In the genomic region with DNA sequence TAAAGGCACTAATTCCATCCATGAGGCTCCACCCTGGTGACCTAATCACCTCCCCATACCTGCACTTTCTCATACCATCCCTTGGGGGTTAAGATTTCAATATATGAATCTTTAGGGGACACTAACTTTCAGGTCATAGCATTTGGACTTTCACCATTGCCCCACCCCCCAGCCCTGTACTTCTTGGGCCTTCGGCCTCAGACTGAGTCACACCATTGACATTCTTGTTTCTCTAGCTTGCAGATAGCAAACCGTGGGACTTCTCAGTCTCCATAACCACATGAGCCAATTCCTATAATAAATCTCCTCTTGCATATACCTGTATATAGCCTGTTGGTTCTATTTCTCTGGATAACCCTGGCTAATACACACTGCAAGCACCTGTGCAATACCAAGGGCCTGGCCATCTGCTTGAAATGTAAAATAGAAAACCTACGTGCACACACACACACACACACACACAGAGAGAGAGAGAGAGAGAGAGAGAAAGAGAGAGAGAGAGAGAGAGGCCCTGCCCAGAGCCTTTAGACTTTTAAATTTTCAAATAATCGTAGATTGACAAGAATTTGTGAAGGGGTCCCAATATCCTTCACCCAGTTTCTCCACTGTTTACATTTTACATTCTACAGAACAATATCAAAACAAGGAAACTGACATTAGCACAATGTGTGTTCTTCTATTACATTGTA, we compare ENCODE assay signal across 16 cellular contexts. TPM values are rescaled to one million over a fixed set of nuclear protein-coding genes. Genes with fewer than 3 reads are reported as not detected.
DNase-seq lines count a peak whose midpoint lies in the region; TF ChIP-seq lines count a peak whose summit lies in the region.
"Had no signal": no experiment of that assay in that cellular context is flagged by ENCODE, and none has a peak within 500 bp of the region (broad histone marks: within the 10 kb centered on the region; RNA-seq: fewer than 3 reads in every experiment).

No MANE protein-coding gene starts in this region.

- peaks cover 17% of the 10 kb centered on the region for H3K27me3 Mint-ChIP-seq in activated CD4-positive, alpha-beta memory T cell treated with anti-CD3 and anti-CD28 coated beads, Interleukin-2, amount 10 ng/mL, durations not matched to agents 7 days and 5 days
- H3K27me3 Mint-ChIP-seq in activated CD4-positive, alpha-beta memory T cell treated with anti-CD3 and anti-CD28 coated beads for 36 hours, result peaks cover 9% of the 10 kb centered on the region
- H3K27me3 Mint-ChIP-seq in activated CD4-positive, alpha-beta T cell treated with anti-CD3 and anti-CD28 coated beads, Interleukin-2, amount 10 ng/mL, durations not matched to agents 24 days and 14 days, result peaks cover 21% of the 10 kb centered on the region

- H3K4me1 ChIP-seq in adipocyte (ENCODE audit: control insufficient read depth, insufficient read depth, low read length), result peaks cover 8% of the 10 kb centered on the region

- peaks cover 6% of the 10 kb centered on the region for H3K27me3 ChIP-seq in adipocyte (replicated peaks; ENCODE audit: control insufficient read depth, insufficient read depth, low read length)

- no peak overlapping the region for H3K27ac Mint-ChIP-seq in activated CD4-positive, alpha-beta memory T cell treated with anti-CD3 and anti-CD28 coated beads, Interleukin-2, amount 10 ng/mL, durations not matched to agents 7 days and 5 days
- H3K27ac Mint-ChIP-seq in activated CD4-positive, alpha-beta memory T cell treated with anti-CD3 and anti-CD28 coated beads for 36 hours, result no peak overlapping the region
- no peak overlapping the region for H3K27ac Mint-ChIP-seq in activated CD4-positive, alpha-beta T cell treated with anti-CD3 and anti-CD28 coated beads, Interleukin-2, amount 10 ng/mL, durations not matched to agents 24 days and 14 days
- H3K27ac Mint-ChIP-seq: activated naive CD8-positive, alpha-beta T cell treated with anti-CD3 and anti-CD28 coated beads, Interleukin-2, amount 10 ng/mL, durations not matched to agents 7 days and 5 days had no signal

- intact Hi-C loops in activated CD4-positive, alpha-beta memory T cell treated with anti-CD3 and anti-CD28 coated beads for 36 hours (cut with micrococcal nuclease), result no loop called here
- intact Hi-C loops in activated CD4-positive, alpha-beta T cell treated with anti-CD3 and anti-CD28 coated beads, Interleukin-2, amount 10 ng/mL, durations not matched to agents 24 days and 14 days (cut with micrococcal nuclease), result no loop called here

- CTCF ChIA-PET in activated CD4-positive, alpha-beta memory T cell treated with anti-CD3 and anti-CD28 coated beads, Interleukin-2, amount 10 ng/mL, durations not matched to agents 7 days and 5 days (lab: Charles Lee), result no interaction called here
- CTCF ChIA-PET in activated CD4-positive, alpha-beta memory T cell treated with anti-CD3 and anti-CD28 coated beads for 36 hours (lab: Charles Lee), result interaction anchor here (0.7 kb wide), 1 partner anchor 831 kb away, joined by 4 read pairs; no protein-coding TSS in a partner anchor

- H3K4me3 ChIP-seq in adipocyte (ENCODE audit: low read length) (no peak overlapping the region), fibroblast of villous mesenchyme (ENCODE audit: low read depth, low read length) (no peak overlapping the region)

- no peaks in the 10 kb centered on the region for H3K9me3 ChIP-seq in adipocyte (ENCODE audit: control insufficient read depth, low read length)

- H3K9ac ChIP-seq in adipocyte (ENCODE audit: low read length), result no peak overlapping the region

- peak; percentile 4 for DNase-seq in activated CD4-positive, alpha-beta memory T cell treated with anti-CD3 and anti-CD28 coated beads, Interleukin-2, amount 10 ng/mL, durations not matched to agents 7 days and 5 days
- no peak for DNase-seq in activated CD4-positive, alpha-beta memory T cell treated with anti-CD3 and anti-CD28 coated beads for 36 hours
- DNase-seq in adipocyte (ENCODE audit: low read depth) (peak; percentile 39), fibroblast of villous mesenchyme (ENCODE audit: low read depth) (peak; percentile 79), stromal cell of bone marrow (ENCODE audit: low read depth) (peak; percentile 44), KG1 (lab: John Stamatoyannopoulos, UW) (no peak), OCI-M1 (lab: John Stamatoyannopoulos, UW) (no peak)
- no peak for DNase-seq in activated CD4-positive, alpha-beta T cell treated with anti-CD3 and anti-CD28 coated beads, Interleukin-2, amount 10 ng/mL, durations not matched to agents 24 days and 14 days
- DNase-seq: 8988T; activated naive CD8-positive, alpha-beta T cell treated with anti-CD3 and anti-CD28 coated beads, Interleukin-2, amount 10 ng/mL, durations not matched to agents 7 days and 5 days; glutamatergic neuron had no signal

- H3K4me3 Mint-ChIP-seq in activated CD4-positive, alpha-beta memory T cell treated with anti-CD3 and anti-CD28 coated beads, Interleukin-2, amount 10 ng/mL, durations not matched to agents 7 days and 5 days, result no peak overlapping the region
- no peak overlapping the region for H3K4me3 Mint-ChIP-seq in activated CD4-positive, alpha-beta memory T cell treated with anti-CD3 and anti-CD28 coated beads for 36 hours
- no peak overlapping the region for H3K4me3 Mint-ChIP-seq in activated CD4-positive, alpha-beta T cell treated with anti-CD3 and anti-CD28 coated beads, Interleukin-2, amount 10 ng/mL, durations not matched to agents 24 days and 14 days
- H3K4me3 Mint-ChIP-seq: activated naive CD8-positive, alpha-beta T cell treated with anti-CD3 and anti-CD28 coated beads, Interleukin-2, amount 10 ng/mL, durations not matched to agents 7 days and 5 days; neural crest cell had no signal

- H3K4me1 Mint-ChIP-seq in activated CD4-positive, alpha-beta memory T cell treated with anti-CD3 and anti-CD28 coated beads, Interleukin-2, amount 10 ng/mL, durations not matched to agents 7 days and 5 days, result no peaks in the 10 kb centered on the region
- peaks cover 5% of the 10 kb centered on the region for H3K4me1 Mint-ChIP-seq in activated CD4-positive, alpha-beta memory T cell treated with anti-CD3 and anti-CD28 coated beads for 36 hours (ENCODE audit: low read depth)
- peaks cover 4% of the 10 kb centered on the region for H3K4me1 Mint-ChIP-seq in activated CD4-positive, alpha-beta T cell treated with anti-CD3 and anti-CD28 coated beads, Interleukin-2, amount 10 ng/mL, durations not matched to agents 24 days and 14 days
- H3K4me1 Mint-ChIP-seq: activated naive CD8-positive, alpha-beta T cell treated with anti-CD3 and anti-CD28 coated beads, Interleukin-2, amount 10 ng/mL, durations not matched to agents 7 days and 5 days had no signal

- POLR2A ChIA-PET in activated CD4-positive, alpha-beta memory T cell treated with anti-CD3 and anti-CD28 coated beads, Interleukin-2, amount 10 ng/mL, durations not matched to agents 7 days and 5 days (lab: Charles Lee), result no interaction called here
- POLR2A ChIA-PET in activated CD4-positive, alpha-beta memory T cell treated with anti-CD3 and anti-CD28 coated beads for 36 hours (lab: Charles Lee), result no interaction called here

- no peaks in the 10 kb centered on the region for H3K9me3 Mint-ChIP-seq in activated CD4-positive, alpha-beta memory T cell treated with anti-CD3 and anti-CD28 coated beads, Interleukin-2, amount 10 ng/mL, durations not matched to agents 7 days and 5 days
- no peaks in the 10 kb centered on the region for H3K9me3 Mint-ChIP-seq in activated CD4-positive, alpha-beta memory T cell treated with anti-CD3 and anti-CD28 coated beads for 36 hours
- H3K9me3 Mint-ChIP-seq in activated CD4-positive, alpha-beta T cell treated with anti-CD3 and anti-CD28 coated beads, Interleukin-2, amount 10 ng/mL, durations not matched to agents 24 days and 14 days, result no peaks in the 10 kb centered on the region
- H3K9me3 Mint-ChIP-seq: activated naive CD8-positive, alpha-beta T cell treated with anti-CD3 and anti-CD28 coated beads, Interleukin-2, amount 10 ng/mL, durations not matched to agents 7 days and 5 days; neural crest cell had no signal

- H3K36me3 ChIP-seq in adipocyte (ENCODE audit: control insufficient read depth, insufficient read depth, low read length, severe bottlenecking), result no peaks in the 10 kb centered on the region

- no peaks in the 10 kb centered on the region for H3K36me3 Mint-ChIP-seq in activated CD4-positive, alpha-beta memory T cell treated with anti-CD3 and anti-CD28 coated beads, Interleukin-2, amount 10 ng/mL, durations not matched to agents 7 days and 5 days (ENCODE audit: low read depth)
- H3K36me3 Mint-ChIP-seq in activated CD4-positive, alpha-beta memory T cell treated with anti-CD3 and anti-CD28 coated beads for 36 hours, result no peaks in the 10 kb centered on the region
- H3K36me3 Mint-ChIP-seq in activated CD4-positive, alpha-beta T cell treated with anti-CD3 and anti-CD28 coated beads, Interleukin-2, amount 10 ng/mL, durations not matched to agents 24 days and 14 days (ENCODE audit: low read depth), result no peaks in the 10 kb centered on the region
- H3K36me3 Mint-ChIP-seq: activated naive CD8-positive, alpha-beta T cell treated with anti-CD3 and anti-CD28 coated beads, Interleukin-2, amount 10 ng/mL, durations not matched to agents 7 days and 5 days had no signal

- TF ChIP-seq CTCF in fibroblast of villous mesenchyme (IDR thresholded peaks at IDR 0.05; ENCODE audit: insufficient read depth, low read depth, low read length), result no peak

RNA-seq across cellular contexts. Expression of a gene that starts 25.3 kb away (rescaled TPM):
- total RNA-seq in activated CD4-positive, alpha-beta memory T cell treated with anti-CD3 and anti-CD28 coated beads, Interleukin-2, amount 10 ng/mL, durations not matched to agents 7 days and 5 days, result 1 to 10 TPM in 1 of 2 experiments, under 1 TPM in 1; 0.78 to 1.2 TPM
- not detected for total RNA-seq in activated CD4-positive, alpha-beta memory T cell treated with anti-CD3 and anti-CD28 coated beads for 36 hours
- 3.9 and 7.4 TPM in 2 replicates for total RNA-seq in fibroblast of villous mesenchyme
- total RNA-seq in activated CD4-positive, alpha-beta T cell treated with anti-CD3 and anti-CD28 coated beads, Interleukin-2, amount 10 ng/mL, durations not matched to agents 24 days and 14 days, result 0.17 TPM in 1 of 2 replicates, not detected in the other
- total RNA-seq: dermis microvascular lymphatic vessel endothelial cell, NCI-H460, neural crest cell had no signal

RNA-seq across cellular contexts. Expression of a gene that starts 32.9 kb away (rescaled TPM):
- not detected for total RNA-seq in activated CD4-positive, alpha-beta memory T cell treated with anti-CD3 and anti-CD28 coated beads, Interleukin-2, amount 10 ng/mL, durations not matched to agents 7 days and 5 days
- total RNA-seq in activated CD4-positive, alpha-beta memory T cell treated with anti-CD3 and anti-CD28 coated beads for 36 hours, result not detected
- not detected in 2 replicates for total RNA-seq in fibroblast of villous mesenchyme
- total RNA-seq in activated CD4-positive, alpha-beta T cell treated with anti-CD3 and anti-CD28 coated beads, Interleukin-2, amount 10 ng/mL, durations not matched to agents 24 days and 14 days, result not detected in 2 replicates
- total RNA-seq: activated naive CD8-positive, alpha-beta T cell treated with anti-CD3 and anti-CD28 coated beads, Interleukin-2, amount 10 ng/mL, durations not matched to agents 7 days and 5 days; dermis microvascular lymphatic vessel endothelial cell; NCI-H460; neural crest cell; Right ventricle myocardium inferior; ureter had no signal

Comparison
In these comparisons a context has a peak if more than half of its experiments do, and no peak if none do; other contexts are left out.
1. DNase-seq: peak in activated CD4-positive, alpha-beta memory T cell treated with anti-CD3 and anti-CD28 coated beads, Interleukin-2, amount 10 ng/mL, durations not matched to agents 7 days and 5 days (single experiment), adipocyte (single experiment), fibroblast of villous mesenchyme (single experiment) and stromal cell of bone marrow (single experiment); none in activated CD4-positive, alpha-beta memory T cell treated with anti-CD3 and anti-CD28 coated beads for 36 hours (single experiment), activated CD4-positive, alpha-beta T cell treated with anti-CD3 and anti-CD28 coated beads, Interleukin-2, amount 10 ng/mL, durations not matched to agents 24 days and 14 days (single experiment), KG1 (single experiment) and OCI-M1 (single experiment).